Comparison of ENCODE assay signal across 1 cellular context in genomic region chr7:86867163-86867762, GRCh38.
TF ChIP-seq lines count a peak whose summit lies in the region.

No MANE protein-coding gene starts in this region.

TF ChIP-seq in WTC11, 78 proteins besides CTCF, POLR2A, EP300 and RAD21 (continued from another document):
- TF ChIP-seq NR1H2 (CRISPR knock-in tag; IDR thresholded peaks at IDR 0.05), result no peak
- no peak for TF ChIP-seq ARID4B (CRISPR knock-in tag; IDR thresholded peaks at IDR 0.05; ENCODE audit: borderline replicate concordance)
- TF ChIP-seq GRHL2 (CRISPR knock-in tag; IDR thresholded peaks at IDR 0.05; ENCODE audit: insufficient replicate concordance, severe bottlenecking), result no peak
